1 cellular context compared by ENCODE assay signal in genomic region chr4:63563288-63564014, GRCh38.
TF ChIP-seq lines count a peak whose summit lies in the region.

No MANE protein-coding gene starts in this region.

TF ChIP-seq in SK-N-SH treated with all-trans-retinoic acid at 6 μM for 48 hours, 23 proteins besides CTCF, POLR2A, EP300 and RAD21 (continued from another document):
- TF ChIP-seq POU6F1 (CRISPR knock-in tag; IDR thresholded peaks at IDR 0.05; ENCODE audit: borderline replicate concordance, low read depth) (no peak), TSHZ2 (CRISPR knock-in tag; IDR thresholded peaks at IDR 0.05) (no peak), ARNTL (CRISPR knock-in tag; IDR thresholded peaks at IDR 0.05; ENCODE audit: borderline replicate concordance, low read depth) (no peak), ZC3H10 (CRISPR knock-in tag; IDR thresholded peaks at IDR 0.05) (no peak), ESRRG (CRISPR knock-in tag; IDR thresholded peaks at IDR 0.05) (no peak), OSR1 (CRISPR knock-in tag; IDR thresholded peaks at IDR 0.05) (no peak), ISL1 (CRISPR knock-in tag; IDR thresholded peaks at IDR 0.05) (no peak)
